In genomic region chr11:72038491-72038890, GRCh38 we compare ENCODE assay signal across 8 cellular contexts. TPM values are rescaled to one million over a fixed set of nuclear protein-coding genes. Genes with fewer than 3 reads are reported as not detected.
DNase-seq lines count a peak whose midpoint lies in the region; ATAC-seq and TF ChIP-seq lines count a peak whose summit lies in the region.

No MANE protein-coding gene starts in this region.

- H3K79me2 ChIP-seq in SU-DHL-6 (ENCODE audit: insufficient read depth, low read length), result peaks cover 83% of the 10 kb centered on the region

- H3K4me1 ChIP-seq in cardiac muscle cell (ENCODE audit: low read depth), result peaks cover 34% of the 10 kb centered on the region
- peaks cover 49 to 53% of the 10 kb centered on the region in 2 donors for H3K4me1 ChIP-seq in gastrocnemius medialis

- no peaks in the 10 kb centered on the region for H3K9me3 ChIP-seq in SU-DHL-6 (ENCODE audit: insufficient read depth, low read length)
- no peaks in the 10 kb centered on the region for H3K9me3 ChIP-seq in cardiac muscle cell (ENCODE audit: low read depth)
- H3K9me3 ChIP-seq in gastrocnemius medialis, result no peaks in the 10 kb centered on the region

- TF ChIP-seq POLR2A in gastrocnemius medialis (IDR thresholded peaks at IDR 0.05), result peak; percentile 78 to 82

- ATAC-seq in gastrocnemius medialis (peak; percentile 55 to 60), HG03095 (IDR thresholded peaks at IDR 0.05; ENCODE audit: unreplicated experiment) (no peak)

- H3K9ac ChIP-seq in SU-DHL-6 (ENCODE audit: low read length), result peak overlapping the region; percentile 70

- no peak overlapping the region for H2AFZ ChIP-seq in SU-DHL-6 (ENCODE audit: low read depth, low read length, severe bottlenecking)

- H3K27me3 ChIP-seq in SU-DHL-6 (ENCODE audit: low read length), result no peaks in the 10 kb centered on the region
- no peaks in the 10 kb centered on the region for H3K27me3 ChIP-seq in cardiac muscle cell
- no peaks in the 10 kb centered on the region for H3K27me3 ChIP-seq in gastrocnemius medialis

- H3K36me3 Mint-ChIP-seq in osteocyte (ENCODE audit: unreplicated experiment), result peaks cover 12% of the 10 kb centered on the region
- H3K36me3 Mint-ChIP-seq in activated T-cell treated with anti-CD3 and anti-CD28 coated beads, Interleukin-2, amount 50 U/mL, for 24 hours (ENCODE audit: low read depth), result peaks cover 41% of the 10 kb centered on the region

- H3K27ac Mint-ChIP-seq in osteocyte (ENCODE audit: unreplicated experiment), result no peak overlapping the region
- H3K27ac Mint-ChIP-seq in activated T-cell treated with anti-CD3 and anti-CD28 coated beads, Interleukin-2, amount 50 U/mL, for 24 hours, result no peak overlapping the region

- H3K4me2 ChIP-seq in SU-DHL-6 (ENCODE audit: low read depth, low read length, poor library complexity, severe bottlenecking), result peak overlapping the region; percentile 95

- no peaks in the 10 kb centered on the region for H3K9me3 Mint-ChIP-seq in osteocyte (ENCODE audit: unreplicated experiment)
- no peaks in the 10 kb centered on the region for H3K9me3 Mint-ChIP-seq in activated T-cell treated with anti-CD3 and anti-CD28 coated beads, Interleukin-2, amount 50 U/mL, for 24 hours

- 0 out of 2 replicates have a peak, but pooled peaks cover 2% of the 10 kb centered on the region for H3K36me3 ChIP-seq in SU-DHL-6 (ENCODE audit: low read length)
- peaks cover 13% of the 10 kb centered on the region for H3K36me3 ChIP-seq in cardiac muscle cell
- peaks cover 0 to 25% of the 10 kb centered on the region in 2 donors for H3K36me3 ChIP-seq in gastrocnemius medialis

- intact Hi-C loops in gastrocnemius medialis (cut with DNase I; ENCODE audit: low total_unique reads), result loop anchor here (1.0 kb wide), 2 partner anchors 74 to 185 kb away; partner anchors contain the start of gene ANAPC15

- H3K4me1 Mint-ChIP-seq in osteocyte (ENCODE audit: unreplicated experiment), result peaks cover 28% of the 10 kb centered on the region
- peaks cover 42% of the 10 kb centered on the region for H3K4me1 Mint-ChIP-seq in activated T-cell treated with anti-CD3 and anti-CD28 coated beads, Interleukin-2, amount 50 U/mL, for 24 hours (ENCODE audit: low read depth)

- in situ Hi-C loops in gastrocnemius medialis (cut with MboI; ENCODE audit: low sequenced_read_pairs in 4 of 4), result loop anchor here in 1 of 4 donors (5.0 kb wide), 1 partner anchor 39 kb away; no protein-coding TSS in a partner anchor

- H3K4me3 Mint-ChIP-seq in osteocyte (ENCODE audit: unreplicated experiment), result no peak overlapping the region
- H3K4me3 Mint-ChIP-seq in activated T-cell treated with anti-CD3 and anti-CD28 coated beads, Interleukin-2, amount 50 U/mL, for 24 hours, result no peak overlapping the region

- peak overlapping the region; percentile 85 for H3K27ac ChIP-seq in SU-DHL-6 (ENCODE audit: low read depth, low read length)
- H3K27ac ChIP-seq in cardiac muscle cell, result peak overlapping the region; percentile 98
- peak overlapping the region; percentile 87 to 97 (median 97) for H3K27ac ChIP-seq in gastrocnemius medialis

- peak overlapping the region; percentile 66 for H3K4me3 ChIP-seq in SU-DHL-6 (ENCODE audit: insufficient read depth, low read length, poor library complexity, severe bottlenecking)
- peak overlapping the region; percentile 65 for H3K4me3 ChIP-seq in cardiac muscle cell
- peak overlapping the region; percentile 57 to 83 (median 70) for H3K4me3 ChIP-seq in gastrocnemius medialis

- H3K9me2 ChIP-seq in SU-DHL-6 (replicated peaks; ENCODE audit: insufficient read depth, low read length), result no peaks in the 10 kb centered on the region

- TF ChIP-seq CTCF in SU-DHL-6 (IDR thresholded peaks at IDR 0.05; ENCODE audit: insufficient read depth, low read length, poor library complexity, severe bottlenecking) (no peak), cardiac muscle cell (IDR thresholded peaks at IDR 0.05; ENCODE audit: low read depth, low read length) (no peak), gastrocnemius medialis (IDR thresholded peaks at IDR 0.05 in 4 of 5, conservative IDR thresholded peaks at IDR 0.05 in 1 of 5) (no peak), osteocyte (IDR thresholded peaks at IDR 0.05) (no peak)

- H3K27me3 Mint-ChIP-seq in osteocyte (ENCODE audit: unreplicated experiment), result no peaks in the 10 kb centered on the region
- H3K27me3 Mint-ChIP-seq in activated T-cell treated with anti-CD3 and anti-CD28 coated beads, Interleukin-2, amount 50 U/mL, for 24 hours, result no peaks in the 10 kb centered on the region

- peaks cover 29% of the 10 kb centered on the region for H3F3A ChIP-seq in SU-DHL-6 (ENCODE audit: insufficient read depth)

- peak; percentile 55 for DNase-seq in EL
- peak in 1 of 2 donors; percentile 77 for DNase-seq in cardiac muscle cell (ENCODE audit: low read depth in 1 of 2, low spot score in 1 of 2)
- DNase-seq in gastrocnemius medialis, result peak; percentile 79 to 85
- no peak for DNase-seq in osteocyte (ENCODE audit: extremely low spot score, unreplicated experiment)
- DNase-seq in activated T-cell treated with anti-CD3 and anti-CD28 coated beads, Interleukin-2, amount 50 U/mL, for 24 hours, result no peak
- DNase-seq in stimulated activated CD4-positive, alpha-beta T cell treated with anti-CD3 and anti-CD28 coated beads, Interleukin-2, amount 100 ng/mL, for 48 hours, result no peak

- peaks cover 4% of the 10 kb centered on the region; the same call in 1 of the 2 replicates for H4K20me1 ChIP-seq in SU-DHL-6 (ENCODE audit: low read depth, low read length)

RNA-seq across cellular contexts. Expression of gene IL18BP, which starts 39.8 kb away (rescaled TPM):
- 3.5 and 7.3 TPM in 2 replicates for total RNA-seq in cardiac muscle cell
- 1.2 and 2.8 TPM in 2 replicates for polyA plus RNA-seq in cardiac muscle cell
- total RNA-seq in gastrocnemius medialis, result 1 to 10 TPM in 3 of 4 donors, under 1 TPM in 1; 0.91 to 3.0 (median 2.5) TPM
- 8.8 and 9.6 TPM in 2 replicates for total RNA-seq in osteocyte

RNA-seq across cellular contexts. Expression of gene NUMA1, which starts 41.9 kb away (rescaled TPM):
- 189 and 417 TPM in 2 replicates for total RNA-seq in cardiac muscle cell
- polyA plus RNA-seq in cardiac muscle cell, result 119 and 161 TPM in 2 replicates
- total RNA-seq in gastrocnemius medialis, result 100 to 1,000 TPM; 163 to 272 (median 202) TPM
- total RNA-seq in osteocyte, result 238 and 247 TPM in 2 replicates

RNA-seq across cellular contexts. Expression of gene LRRC51, which starts 42.2 kb away (rescaled TPM):
- total RNA-seq in cardiac muscle cell (4.3 and 5.4 TPM in 2 replicates), gastrocnemius medialis (1 to 10 TPM; 3.6 to 9.5 (median 5.3) TPM), osteocyte (9.1 and 10.9 TPM in 2 replicates)
- polyA plus RNA-seq in cardiac muscle cell, result 5.6 and 7.3 TPM in 2 replicates

Comparison
In these comparisons a context has a peak if more than half of its experiments do, and no peak if none do; other contexts are left out.
1. DNase-seq: peak in EL (single experiment) and gastrocnemius medialis (2 of 2); none in osteocyte (single experiment), activated T-cell treated with anti-CD3 and anti-CD28 coated beads, Interleukin-2, amount 50 U/mL, for 24 hours (single experiment) and stimulated activated CD4-positive, alpha-beta T cell treated with anti-CD3 and anti-CD28 coated beads, Interleukin-2, amount 100 ng/mL, for 48 hours (0 of 2).
2. Peak in every context shown above with its lines, with median percentiles within 50 percentile points of each other: H3K27ac ChIP-seq and H3K4me3 ChIP-seq.